In genomic region chr5:9835121-9835770, GRCh38 we compare ENCODE assay signal across 1 cellular context.
TF ChIP-seq lines count a peak whose summit lies in the region.

No MANE protein-coding gene starts in this region.

TF ChIP-seq in GM23338, 12 proteins besides CTCF, POLR2A, EP300 and RAD21:
- TF ChIP-seq ZNF462 (CRISPR knock-in tag; IDR thresholded peaks at IDR 0.05) (0 out of 2 replicates have a peak, but pooled peaks have one; percentile 6), NANOG (IDR thresholded peaks at IDR 0.05; ENCODE audit: borderline replicate concordance) (no peak), ZNF331 (CRISPR knock-in tag; IDR thresholded peaks at IDR 0.05; ENCODE audit: low read depth) (no peak), CREB1 (CRISPR knock-in tag; IDR thresholded peaks at IDR 0.05; ENCODE audit: low read depth) (0 out of 2 replicates have a peak, but pooled peaks have one; percentile 30)
